ENCODE assay signal across 9 cellular contexts in genomic region chr2:227370791-227371312, GRCh38. TPM values are rescaled to one million over a fixed set of nuclear protein-coding genes. Genes with fewer than 3 reads are reported as not detected.
DNase-seq lines count a peak whose midpoint lies in the region; ATAC-seq and TF ChIP-seq lines count a peak whose summit lies in the region.
"Had no signal": no experiment of that assay in that cellular context is flagged by ENCODE, and none has a peak within 500 bp of the region (broad histone marks: within the 10 kb centered on the region; RNA-seq: fewer than 3 reads in every experiment).

No MANE protein-coding gene starts in this region.

- in situ Hi-C loops in gastrocnemius medialis (cut with MboI; ENCODE audit: low sequenced_read_pairs in 4 of 4), result no loop called here

- no peaks in the 10 kb centered on the region for H3K9me3 Mint-ChIP-seq in HFFc6
- H3K9me3 Mint-ChIP-seq: T-cell had no signal

- H3K27me3 ChIP-seq in gastrocnemius medialis (no peaks in the 10 kb centered on the region), vagina (no peaks in the 10 kb centered on the region)

- no peak overlapping the region for H3K27ac ChIP-seq in gastrocnemius medialis
- no peak overlapping the region for H3K27ac ChIP-seq in vagina

- peak; percentile 62 for DNase-seq in HFFc6
- peak; percentile 31 for DNase-seq in RPMI7951 (ENCODE audit: low read depth)
- DNase-seq in fibroblast of gingiva (ENCODE audit: low read depth), result peak; percentile 77
- DNase-seq in gastrocnemius medialis, result peak; percentile 8 to 28
- DNase-seq in GM10266 (ENCODE audit: extremely low spot score), result no peak
- no peak for DNase-seq in vagina (ENCODE audit: extremely low spot score in 2 of 2)
- DNase-seq: activated gamma-delta T cell treated with Interleukin-2 at 50 U/mL for 16 hours had no signal

- no peaks in the 10 kb centered on the region for H3K36me3 ChIP-seq in gastrocnemius medialis
- H3K36me3 ChIP-seq in vagina, result no peaks in the 10 kb centered on the region

- peak in 1 of 2 donors; percentile 21 for ATAC-seq in gastrocnemius medialis
- ATAC-seq in HG02610 (IDR thresholded peaks at IDR 0.05; ENCODE audit: unreplicated experiment), result no peak
- ATAC-seq: T-cell had no signal

- peak overlapping the region; percentile 96 for H3K27ac Mint-ChIP-seq in HFFc6
- H3K27ac Mint-ChIP-seq: T-cell had no signal

- H3K4me1 ChIP-seq in gastrocnemius medialis, result no peaks in the 10 kb centered on the region
- no peaks in the 10 kb centered on the region for H3K4me1 ChIP-seq in vagina

- H3K4me3 ChIP-seq in gastrocnemius medialis, result no peak overlapping the region
- no peak overlapping the region for H3K4me3 ChIP-seq in vagina

- no peak for TF ChIP-seq POLR2A in gastrocnemius medialis (IDR thresholded peaks at IDR 0.05)
- TF ChIP-seq POLR2A in vagina (IDR thresholded peaks at IDR 0.05), result no peak

- TF ChIP-seq CTCF in HFFc6 (IDR thresholded peaks at IDR 0.05) (no peak), gastrocnemius medialis (IDR thresholded peaks at IDR 0.05 in 4 of 5, conservative IDR thresholded peaks at IDR 0.05 in 1 of 5) (no peak), GM10266 (IDR thresholded peaks at IDR 0.05; ENCODE audit: control insufficient read depth, insufficient read depth, low read depth, missing control alignments) (no peak), vagina (IDR thresholded peaks at IDR 0.05) (no peak)

- no peaks in the 10 kb centered on the region; the same call in 1 of the 2 replicates for H3K27me3 Mint-ChIP-seq in HFFc6 (ENCODE audit: insufficient read depth)

- peaks cover 76% of the 10 kb centered on the region for H3K4me1 Mint-ChIP-seq in HFFc6 (ENCODE audit: low read depth)

- intact Hi-C loops in gastrocnemius medialis (cut with DNase I; ENCODE audit: low total_unique reads) (no loop called here), vagina (cut with DNase I) (no loop called here)

- H3K9me3 ChIP-seq in gastrocnemius medialis, result no peaks in the 10 kb centered on the region
- no peaks in the 10 kb centered on the region for H3K9me3 ChIP-seq in vagina

- H3K4me3 Mint-ChIP-seq in HFFc6, result peak overlapping the region; percentile 87
- H3K4me3 Mint-ChIP-seq: T-cell had no signal

- no peaks in the 10 kb centered on the region for H3K36me3 Mint-ChIP-seq in HFFc6 (ENCODE audit: low read depth)
- H3K36me3 Mint-ChIP-seq: T-cell had no signal

RNA-seq across cellular contexts. Expression of gene TM4SF20, which starts 8.3 kb away (rescaled TPM):
- under 1 TPM; 0.09 to 0.34 (median 0.22) TPM for total RNA-seq in HFFc6 (2021; fragmentation: NEBNext Ultra II Directional; extraction: Animal tissue kit (Norgen Biotek cat#: 25700))
- total RNA-seq in RPMI7951 (2014; rRNA removed; shearing (Covaris generic)), result not detected in 2 replicates
- total RNA-seq in gastrocnemius medialis (not detected), vagina (not detected)
- total RNA-seq: T-cell had no signal

RNA-seq across cellular contexts. Expression of gene SCYGR1, which starts 16.9 kb away (rescaled TPM):
- total RNA-seq in HFFc6 (2021; fragmentation: NEBNext Ultra II Directional; extraction: Animal tissue kit (Norgen Biotek cat#: 25700)), result not detected
- not detected in 2 replicates for total RNA-seq in RPMI7951 (2014; rRNA removed; shearing (Covaris generic))
- total RNA-seq in gastrocnemius medialis (not detected), vagina (not detected)
- total RNA-seq: T-cell had no signal

RNA-seq across cellular contexts. Expression of gene MFF, which starts 45.8 kb away (rescaled TPM):
- 10 to 100 TPM; 53.7 to 75.0 (median 65.6) TPM for total RNA-seq in HFFc6 (2021; fragmentation: NEBNext Ultra II Directional; extraction: Animal tissue kit (Norgen Biotek cat#: 25700))
- total RNA-seq in RPMI7951 (2014; rRNA removed; shearing (Covaris generic)), result 162 and 180 TPM in 2 replicates
- total RNA-seq in gastrocnemius medialis, result 100 to 1,000 TPM in 3 of 4 donors, 10 to 100 TPM in 1; 94.5 to 151 (median 131) TPM
- total RNA-seq in vagina, result 109 TPM

Comparison
In these comparisons a context has a peak if more than half of its experiments do, and no peak if none do; other contexts are left out.
1. DNase-seq: peak in HFFc6 (single experiment), RPMI7951 (single experiment), fibroblast of gingiva (single experiment) and gastrocnemius medialis (2 of 2); none in GM10266 (single experiment) and vagina (0 of 2).